1 cellular context compared by ENCODE assay signal in genomic region chr5:173625261-173625660, GRCh38.
TF ChIP-seq lines count a peak whose summit lies in the region.

No MANE protein-coding gene starts in this region.

TF ChIP-seq in H1, 55 proteins besides CTCF, POLR2A, EP300 and RAD21:
- TF ChIP-seq JUND (IDR thresholded peaks at IDR 0.05; ENCODE audit: low read length), result no peak
- TF ChIP-seq TBP (IDR thresholded peaks at IDR 0.05; ENCODE audit: low read depth, low read length), result no peak
- no peak for TF ChIP-seq MAX (IDR thresholded peaks at IDR 0.05)
- TF ChIP-seq SUZ12 (IDR thresholded peaks at IDR 0.05; ENCODE audit: low read length), result no peak
- TF ChIP-seq HDAC2 (IDR thresholded peaks at IDR 0.05; ENCODE audit: borderline replicate concordance in 1 of 2, low read depth in 2 of 2, low read length in 2 of 2), result no peak
- TF ChIP-seq KDM1A (IDR thresholded peaks at IDR 0.05; ENCODE audit: borderline replicate concordance, low read length), result no peak
- no peak for TF ChIP-seq BACH1 (IDR thresholded peaks at IDR 0.05; ENCODE audit: low read length)
- TF ChIP-seq CHD1 (IDR thresholded peaks at IDR 0.05; ENCODE audit: low read depth, low read length), result no peak
